8 cellular contexts compared by ENCODE assay signal in genomic region chr21:46634966-46635323, GRCh38. TPM values are rescaled to one million over a fixed set of nuclear protein-coding genes. Genes with fewer than 3 reads are reported as not detected.
DNase-seq lines count a peak whose midpoint lies in the region; ATAC-seq and TF ChIP-seq lines count a peak whose summit lies in the region.

No MANE protein-coding gene starts in this region.

- peak overlapping the region; percentile 90 for H2AFZ ChIP-seq in OCI-LY7 (ENCODE audit: low read length)

- peaks cover 30% of the 10 kb centered on the region for H3K36me3 Mint-ChIP-seq in CD8-positive, alpha-beta T cell

- intact Hi-C loops in CD8-positive, alpha-beta T cell (cut with DNase I, micrococcal nuclease), result loop anchor here (1.0 to 2.0 kb wide), 4 partner anchors 13 to 177 kb away; partner anchors contain the start of gene DIP2A (in 1 of the 2)
- intact Hi-C loops in OCI-LY7 (cut with micrococcal nuclease; ENCODE audit: unreplicated experiment), result no loop called here
- intact Hi-C loops in gastrocnemius medialis (cut with DNase I; ENCODE audit: low total_unique reads), result no loop called here

- H3K9me3 ChIP-seq in CD8-positive, alpha-beta T cell (ENCODE audit: low read length), result no peaks in the 10 kb centered on the region
- no peaks in the 10 kb centered on the region for H3K9me3 ChIP-seq in OCI-LY7 (ENCODE audit: low read length)
- no peaks in the 10 kb centered on the region for H3K9me3 ChIP-seq in gastrocnemius medialis

- peaks cover 4% of the 10 kb centered on the region for H3K36me3 ChIP-seq in CD8-positive, alpha-beta T cell (ENCODE audit: insufficient read depth, low read length)
- no peaks in the 10 kb centered on the region for H3K36me3 ChIP-seq in OCI-LY7 (ENCODE audit: insufficient read depth, low read length)
- peaks cover 0 to 7% of the 10 kb centered on the region in 2 donors for H3K36me3 ChIP-seq in gastrocnemius medialis

- in situ Hi-C loops in KBM-7 (cut with MboI; ENCODE audit: low pct_unique_long_range_greater_than_20kb, low sequenced_read_pairs), result no loop called here
- in situ Hi-C loops in T47D (cut with HindIII; ENCODE audit: low pct_unique_long_range_greater_than_20kb, low sequenced_read_pairs), result no loop called here
- in situ Hi-C loops in gastrocnemius medialis (cut with MboI; ENCODE audit: low sequenced_read_pairs in 4 of 4), result no loop called here

- peak overlapping the region; percentile 97 for H3K27ac ChIP-seq in CD8-positive, alpha-beta T cell (ENCODE audit: low read depth, low read length)
- H3K27ac ChIP-seq in OCI-LY7 (ENCODE audit: low read depth, low read length, poor library complexity, severe bottlenecking) (peak overlapping the region; percentile 70), gastrocnemius medialis (peak overlapping the region; percentile 89 to 97 (median 94))

- no peaks in the 10 kb centered on the region for H3K9me3 Mint-ChIP-seq in CD8-positive, alpha-beta T cell

- peaks cover 53% of the 10 kb centered on the region for H3K4me1 ChIP-seq in CD8-positive, alpha-beta T cell (ENCODE audit: insufficient read depth, low read length)
- H3K4me1 ChIP-seq in OCI-LY7 (ENCODE audit: insufficient read depth, low read length, poor library complexity, severe bottlenecking) (peaks cover 20% of the 10 kb centered on the region), gastrocnemius medialis (peaks cover 21 to 30% of the 10 kb centered on the region in 2 donors)

- POLR2A ChIA-PET in CD8-positive, alpha-beta T cell (lab: Charles Lee), result interaction anchor here (0.7 to 7.3 kb wide), 11 partner anchors 8 to 176 kb away, joined by 3 to 115 read pairs (median 29); partner anchors contain the start of genes DIP2A and S100B
- POLR2A ChIA-PET in OCI-LY7 (lab: Charles Lee), result interaction anchor here (0.6 to 1.8 kb wide), 7 partner anchors 13 to 278 kb away, joined by 3 to 11 read pairs (median 5); partner anchors contain the start of gene DIP2A

- H3K27ac Mint-ChIP-seq in CD8-positive, alpha-beta T cell, result peak overlapping the region; percentile 91

- no peak for TF ChIP-seq POLR2A in gastrocnemius medialis (IDR thresholded peaks at IDR 0.05)

- H3K4me3 ChIP-seq in CD8-positive, alpha-beta T cell (ENCODE audit: low read depth, low read length), result peak overlapping the region; percentile 97
- peak overlapping the region; percentile 79 for H3K4me3 ChIP-seq in OCI-LY7 (ENCODE audit: low read depth, low read length, poor library complexity, severe bottlenecking)
- H3K4me3 ChIP-seq in gastrocnemius medialis, result peak overlapping the region; percentile 79 to 96 (median 88)

- H3K4me2 ChIP-seq in OCI-LY7 (ENCODE audit: low read length), result peak overlapping the region; percentile 82

- DNase-seq in CD8-positive, alpha-beta T cell, result peak in 1 of 7 experiments; percentile 26
- peak; percentile 90 for DNase-seq in KBM-7
- peak; percentile 69 for DNase-seq in OCI-LY7 (ENCODE audit: low spot score)
- DNase-seq in T47D (ENCODE audit: low read depth in 1 of 2, low spot score in 1 of 2), result peak; percentile 58 to 87
- peak; percentile 69 for DNase-seq in iPS-NIHi11 (ENCODE audit: low spot score)
- DNase-seq in gastrocnemius medialis, result peak; percentile 18 to 32
- no peak for DNase-seq in germinal center (ENCODE audit: low spot score)

- no peak for TF ChIP-seq CTCF in CD8-positive, alpha-beta T cell (IDR thresholded peaks at IDR 0.05)
- TF ChIP-seq CTCF in OCI-LY7 (conservative IDR thresholded peaks at IDR 0.05; ENCODE audit: low read length), result peak; percentile 53; the same call in 1 of the 2 replicates
- TF ChIP-seq CTCF in gastrocnemius medialis (IDR thresholded peaks at IDR 0.05 in 4 of 5, conservative IDR thresholded peaks at IDR 0.05 in 1 of 5), result peak in 1 of 5 experiments; percentile 17

- ATAC-seq in CD8-positive, alpha-beta T cell, result peak; percentile 8
- ATAC-seq in GM19397 (IDR thresholded peaks at IDR 0.05; ENCODE audit: unreplicated experiment) (peak; percentile 16), gastrocnemius medialis (peak; percentile 33 to 34)

- H3K9me2 ChIP-seq in OCI-LY7 (ENCODE audit: insufficient read depth, low read length), result no peaks in the 10 kb centered on the region

- no peaks in the 10 kb centered on the region for H3K27me3 ChIP-seq in CD8-positive, alpha-beta T cell (ENCODE audit: insufficient read depth, low read length)
- H3K27me3 ChIP-seq in gastrocnemius medialis, result no peaks in the 10 kb centered on the region

- peak overlapping the region; percentile 94 for H3K4me3 Mint-ChIP-seq in CD8-positive, alpha-beta T cell

- BruUV-seq in OCI-LY7 (replicated peaks; lab: Mats Ljungman, UMichigan), result TSS peak; percentile 96

- H3K79me2 ChIP-seq in OCI-LY7 (ENCODE audit: insufficient read depth, low read depth, low read length), result no peaks in the 10 kb centered on the region

- CTCF ChIA-PET in CD8-positive, alpha-beta T cell (lab: Charles Lee), result interaction anchor here (0.9 to 6.8 kb wide), 3 partner anchors 74 to 84 kb away, joined by 3 to 48 read pairs (median 5); no protein-coding TSS in a partner anchor
- CTCF ChIA-PET in OCI-LY7 (lab: Charles Lee; ENCODE audit: unreplicated experiment), result no interaction called here

- no peaks in the 10 kb centered on the region for H4K20me1 ChIP-seq in OCI-LY7 (ENCODE audit: insufficient read depth, low read length)

- no peaks in the 10 kb centered on the region for H3K27me3 Mint-ChIP-seq in CD8-positive, alpha-beta T cell (ENCODE audit: low read depth)

- H3K4me1 Mint-ChIP-seq in CD8-positive, alpha-beta T cell (ENCODE audit: low read depth), result peaks cover 81% of the 10 kb centered on the region

RNA-seq across cellular contexts. Expression of gene PRMT2, which starts 0.5 kb away (rescaled TPM):
- total RNA-seq in CD8-positive, alpha-beta T cell, result 10 to 100 TPM; 78.8 to 78.9 TPM
- total RNA-seq in OCI-LY7 (2014; rRNA removed; shearing (Covaris generic)), result 30.5 and 46.4 TPM in 2 replicates
- total RNA-seq in OCI-LY7 (2022) (32.8 and 34.3 TPM in 2 replicates), gastrocnemius medialis (10 to 100 TPM; 15.5 to 33.5 (median 25.1) TPM)

RNA-seq across cellular contexts. Expression of gene S100B, which starts 30.1 kb away (rescaled TPM):
- total RNA-seq in CD8-positive, alpha-beta T cell, result 10 to 100 TPM; 26.9 to 27.1 TPM
- not detected in 2 replicates for total RNA-seq in OCI-LY7 (2014; rRNA removed; shearing (Covaris generic))
- total RNA-seq in OCI-LY7 (2022) (not detected in 2 replicates), gastrocnemius medialis (1 to 10 TPM in 1 of 4 donors, under 1 TPM in 2, not detected in 1; 0.80 to 1.3 (median 0.82) TPM)

Comparison
In these comparisons a context has a peak if more than half of its experiments do, and no peak if none do; other contexts are left out.
1. RNA of gene S100B, which starts 30.1 kb away (total RNA-seq): 26.9 to 27.1 TPM in CD8-positive, alpha-beta T cell; 0.80 to 1.3 TPM in gastrocnemius medialis and not detected in OCI-LY7; every median in the first group is over 10 times any median in the second.
2. intact Hi-C loops: an anchor here in CD8-positive, alpha-beta T cell (1.0 to 2.0 kb wide); none called in OCI-LY7 and gastrocnemius medialis.
3. Peak in every context shown above with its lines, with median percentiles within 50 percentile points of each other: ATAC-seq, H3K27ac ChIP-seq and H3K4me3 ChIP-seq.